ENCODE assay signal across 22 cellular contexts in the genomic region with DNA sequence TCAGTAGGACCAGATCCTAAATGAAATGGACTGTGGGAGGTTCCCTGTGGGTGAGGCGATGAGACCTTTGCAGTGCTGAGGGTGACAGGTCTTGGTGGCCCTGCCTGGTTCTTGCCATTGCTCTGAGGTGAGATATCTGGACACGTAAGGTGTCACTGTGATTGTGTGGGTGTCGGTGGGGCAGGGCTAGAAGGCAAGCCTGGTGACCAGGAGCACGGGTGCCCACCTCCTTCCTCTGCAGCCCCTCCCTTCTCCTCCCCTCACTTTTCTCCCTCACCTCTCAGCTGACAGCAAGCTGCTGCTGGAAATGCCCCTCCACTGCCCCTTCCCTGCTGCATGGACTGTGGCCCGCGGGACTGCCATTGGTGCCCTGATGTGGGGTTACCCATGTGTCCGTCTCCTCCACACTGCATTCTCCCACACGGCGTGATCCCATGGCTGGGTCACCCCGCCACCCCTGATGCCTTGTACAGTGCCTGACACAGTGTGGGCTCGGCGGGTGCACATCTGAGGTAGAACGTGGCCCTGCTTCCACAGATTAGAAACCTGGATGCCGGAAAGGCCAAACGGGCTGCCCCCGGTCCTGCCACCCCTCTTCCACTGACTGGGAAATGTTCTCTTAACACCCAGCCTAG. TPM values are rescaled to one million over a fixed set of nuclear protein-coding genes. Genes with fewer than 3 reads are reported as not detected.
DNase-seq lines count a peak whose midpoint lies in the region; ATAC-seq and TF ChIP-seq lines count a peak whose summit lies in the region.
"Had no signal": no experiment of that assay in that cellular context is flagged by ENCODE, and none has a peak within 500 bp of the region (broad histone marks: within the 10 kb centered on the region; RNA-seq: fewer than 3 reads in every experiment).

No MANE protein-coding gene starts in this region.

- H3K9ac ChIP-seq in muscle layer of colon (ENCODE audit: low read length) = no peak overlapping the region
- peak overlapping the region; percentile 29 for H3K9ac ChIP-seq in smooth muscle cell (ENCODE audit: low read depth)

- 95% methylated on average over 16 of the region's 16 CpGs for WGBS in smooth muscle cell (ENCODE audit: low lambda C conversion rate)

- DNase-seq in CD8-positive, alpha-beta memory T cell = no peak
- no peak for DNase-seq in T-helper 17 cell
- DNase-seq in smooth muscle cell (lab: John Stamatoyannopoulos, UW; ENCODE audit: unreplicated experiment) = no peak
- no peak for DNase-seq in A673 (ENCODE audit: low spot score)
- no peak for DNase-seq in hypothalamus (lab: John Stamatoyannopoulos, UW)
- DNase-seq in HCEC 1CT = no peak
- DNase-seq: activated B cell treated with CpG ODN at 0.5 μM for 24 hours; activated CD4-positive, alpha-beta T cell treated with anti-CD3 and anti-CD28 coated beads, Interleukin-2, amount 50 U/mL, for 48 hours; amygdala; dermis blood vessel endothelial cell; DMS79 treated with DMSO at 0.1 percent for 48 hours; mammary epithelial cell; NCI-H1092; NCI-H1930; NCI-H226; NCI-H774; pancreas; right lobe of liver; T1000 had no signal

- no peak overlapping the region for H3K4me3 ChIP-seq in CD8-positive, alpha-beta memory T cell (ENCODE audit: low read length)
- H3K4me3 ChIP-seq in muscle layer of colon (ENCODE audit: low read depth in 1 of 2, low read length in 2 of 2) (no peak overlapping the region), smooth muscle cell (no peak overlapping the region), A673 (ENCODE audit: low read depth, low read length, poor library complexity, severe bottlenecking) (no peak overlapping the region)
- H3K4me3 ChIP-seq: GM12878, pancreas, right lobe of liver had no signal

- no peak for TF ChIP-seq CTCF in smooth muscle cell (IDR thresholded peaks at IDR 0.05; ENCODE audit: borderline replicate concordance, insufficient read depth, poor library complexity, severe bottlenecking)
- no peak for TF ChIP-seq CTCF in A673 (conservative IDR thresholded peaks at IDR 0.05; ENCODE audit: low read depth, low read length)

- no peaks in the 10 kb centered on the region for H4K20me1 ChIP-seq in smooth muscle cell (ENCODE audit: low read depth)

- H3K27ac Mint-ChIP-seq in CD8-positive, alpha-beta memory T cell = peak overlapping the region in 6 of 8 donors; percentile 28 to 79 (median 62)
- H3K27ac Mint-ChIP-seq in T-helper 17 cell = peak overlapping the region; percentile 71
- H3K27ac Mint-ChIP-seq: activated B cell treated with CpG ODN at 0.5 μM for 24 hours had no signal

- CTCF ChIA-PET in CD8-positive, alpha-beta memory T cell (lab: Charles Lee) = no interaction called here
- CTCF ChIA-PET in A673 (lab: Charles Lee) = no interaction called here

- BruUV-seq in A673 (replicated peaks; lab: Mats Ljungman, UMichigan) = no TSS peak

- H3K4me2 ChIP-seq in smooth muscle cell = no peak overlapping the region

- H3K36me3 Mint-ChIP-seq in CD8-positive, alpha-beta memory T cell = peaks cover 0 to 11% (median 3%) of the 10 kb centered on the region in 3 donors
- peaks cover 4% of the 10 kb centered on the region for H3K36me3 Mint-ChIP-seq in T-helper 17 cell (ENCODE audit: low read depth)

- no peaks in the 10 kb centered on the region for H3K79me2 ChIP-seq in smooth muscle cell (ENCODE audit: low read depth)

- no peaks in the 10 kb centered on the region for H3K27me3 ChIP-seq in CD8-positive, alpha-beta memory T cell (ENCODE audit: insufficient read depth, low read length, poor library complexity, severe bottlenecking)
- H3K27me3 ChIP-seq in muscle layer of colon (ENCODE audit: control insufficient read depth in 1 of 2, insufficient read depth in 2 of 2, low read length in 2 of 2) (no peaks in the 10 kb centered on the region), smooth muscle cell (ENCODE audit: low read depth) (no peaks in the 10 kb centered on the region), A673 (replicated peaks; ENCODE audit: insufficient read depth, low read depth, low read length, poor library complexity) (no peaks in the 10 kb centered on the region)
- H3K27me3 ChIP-seq: pancreas, right lobe of liver had no signal

- H3K9me3 ChIP-seq in CD8-positive, alpha-beta memory T cell (ENCODE audit: low read length) = no peaks in the 10 kb centered on the region
- no peaks in the 10 kb centered on the region for H3K9me3 ChIP-seq in T-helper 17 cell (ENCODE audit: control insufficient read depth, low read length, poor library complexity, severe bottlenecking)
- no peaks in the 10 kb centered on the region for H3K9me3 ChIP-seq in muscle layer of colon (ENCODE audit: low read length)
- no peaks in the 10 kb centered on the region for H3K9me3 ChIP-seq in smooth muscle cell (replicated peaks; ENCODE audit: low read depth)
- H3K9me3 ChIP-seq in A673 (ENCODE audit: low read depth, low read length, poor library complexity, severe bottlenecking) = no peaks in the 10 kb centered on the region
- H3K9me3 ChIP-seq: pancreas, right lobe of liver had no signal

- ATAC-seq in T-helper 17 cell = no peak
- ATAC-seq: GM12878, HepG2, pancreas, right lobe of liver had no signal

- no peak overlapping the region for H2AFZ ChIP-seq in smooth muscle cell (ENCODE audit: low read depth)

- H3K27ac ChIP-seq in CD8-positive, alpha-beta memory T cell (ENCODE audit: low read depth, low read length) = no peak overlapping the region
- H3K27ac ChIP-seq in muscle layer of colon (ENCODE audit: low read depth, low read length) (peak overlapping the region; percentile 51), smooth muscle cell (ENCODE audit: low read depth) (peak overlapping the region; percentile 88), A673 (ENCODE audit: low read depth, low read length, poor library complexity, severe bottlenecking) (no peak overlapping the region)

- no peaks in the 10 kb centered on the region for H3K27me3 Mint-ChIP-seq in CD8-positive, alpha-beta memory T cell
- no peaks in the 10 kb centered on the region for H3K27me3 Mint-ChIP-seq in T-helper 17 cell
- H3K27me3 Mint-ChIP-seq: activated B cell treated with CpG ODN at 0.5 μM for 24 hours had no signal

- peaks cover 23% of the 10 kb centered on the region for H3F3A ChIP-seq in smooth muscle cell (ENCODE audit: low read depth)

- no peaks in the 10 kb centered on the region for H3K36me3 ChIP-seq in CD8-positive, alpha-beta memory T cell (ENCODE audit: insufficient read depth, low read length)
- H3K36me3 ChIP-seq in muscle layer of colon (ENCODE audit: insufficient read depth, low read length) (no peaks in the 10 kb centered on the region), smooth muscle cell (ENCODE audit: low read depth) (no peaks in the 10 kb centered on the region), A673 (ENCODE audit: insufficient read depth, low read length, poor library complexity, severe bottlenecking) (no peaks in the 10 kb centered on the region)
- H3K36me3 ChIP-seq: pancreas, right lobe of liver had no signal

- no peaks in the 10 kb centered on the region for H3K4me1 ChIP-seq in CD8-positive, alpha-beta memory T cell (ENCODE audit: insufficient read depth, low read length)
- H3K4me1 ChIP-seq in muscle layer of colon (ENCODE audit: insufficient read depth, low read length) (peaks cover 19% of the 10 kb centered on the region), smooth muscle cell (ENCODE audit: low read depth) (peaks cover 29% of the 10 kb centered on the region), A673 (ENCODE audit: insufficient read depth, low read length, poor library complexity, severe bottlenecking) (peaks cover under 1% of the 10 kb centered on the region)

- POLR2A ChIA-PET in CD8-positive, alpha-beta memory T cell (lab: Charles Lee) = no interaction called here
- POLR2A ChIA-PET in A673 (lab: Charles Lee; ENCODE audit: low non-redundant PET) = no interaction called here

- no peaks in the 10 kb centered on the region for H3K9me3 Mint-ChIP-seq in CD8-positive, alpha-beta memory T cell
- H3K9me3 Mint-ChIP-seq: activated B cell treated with CpG ODN at 0.5 μM for 24 hours had no signal

- H3K4me3 Mint-ChIP-seq in CD8-positive, alpha-beta memory T cell = no peak overlapping the region
- no peak overlapping the region for H3K4me3 Mint-ChIP-seq in T-helper 17 cell
- H3K4me3 Mint-ChIP-seq: activated B cell treated with CpG ODN at 0.5 μM for 24 hours had no signal

- H3K4me1 Mint-ChIP-seq in CD8-positive, alpha-beta memory T cell = peaks cover 0 to 5% (median 0%) of the 10 kb centered on the region in 3 donors
- peaks cover 12% of the 10 kb centered on the region for H3K4me1 Mint-ChIP-seq in T-helper 17 cell
- H3K4me1 Mint-ChIP-seq: activated B cell treated with CpG ODN at 0.5 μM for 24 hours had no signal

- intact Hi-C loops in A673 (cut with micrococcal nuclease; ENCODE audit: unreplicated experiment) = loop anchor here (5.0 kb wide), 1 partner anchor 1420 kb away; no protein-coding TSS in a partner anchor

RNA-seq across cellular contexts. Expression of a gene that starts 55.5 kb away (rescaled TPM):
- 10 to 100 TPM; 46.2 to 47.3 TPM for total RNA-seq in CD8-positive, alpha-beta memory T cell
- 14.1 TPM for polyA plus RNA-seq in CD8-positive, alpha-beta memory T cell
- total RNA-seq in T-helper 17 cell (100 to 1,000 TPM; 114 to 153 TPM), smooth muscle cell (106 and 120 TPM in 2 replicates), A673 (2021) (5.3 and 12.2 TPM in 2 replicates)
- polyA plus RNA-seq in smooth muscle cell = 70.8 and 72.6 TPM in 2 replicates

Comparison
In these comparisons a context has a peak if more than half of its experiments do, and no peak if none do; other contexts are left out.
1. H3K27ac ChIP-seq: peak in muscle layer of colon (single experiment) and smooth muscle cell (single experiment); none in CD8-positive, alpha-beta memory T cell (single experiment) and A673 (single experiment).